ENCODE assay signal across 8 cellular contexts in genomic region chr5:32443541-32444190, GRCh38. TPM values are rescaled to one million over a fixed set of nuclear protein-coding genes. Genes with fewer than 3 reads are reported as not detected.
DNase-seq lines count a peak whose midpoint lies in the region; ATAC-seq and TF ChIP-seq lines count a peak whose summit lies in the region.

No MANE protein-coding gene starts in this region.

- peak; percentile 47 for ATAC-seq in GM19035 (IDR thresholded peaks at IDR 0.05; ENCODE audit: unreplicated experiment)
- ATAC-seq in HG03342 (IDR thresholded peaks at IDR 0.05; ENCODE audit: unreplicated experiment) = peak; percentile 36
- ATAC-seq in activated naive CD8-positive, alpha-beta T cell treated with anti-CD3 and anti-CD28 coated beads, Interleukin-2, amount 10 ng/mL, durations not matched to agents 7 days and 5 days (ENCODE audit: low read depth) = peak; percentile 44
- peak; percentile 78 to 87 for ATAC-seq in left cardiac atrium

- CTCF ChIA-PET in BJ (lab: Yijun Ruan, JAX) = interaction anchor here (0.8 kb wide), 1 partner anchor 169 kb away, joined by 5 read pairs; no protein-coding TSS in a partner anchor
- CTCF ChIA-PET in RWPE1 (lab: Yijun Ruan, JAX) = no interaction called here

- H3K9me3 Mint-ChIP-seq in activated naive CD8-positive, alpha-beta T cell treated with anti-CD3 and anti-CD28 coated beads, Interleukin-2, amount 10 ng/mL, durations not matched to agents 7 days and 5 days = peaks cover 2% of the 10 kb centered on the region

- H3K27ac Mint-ChIP-seq in activated naive CD8-positive, alpha-beta T cell treated with anti-CD3 and anti-CD28 coated beads, Interleukin-2, amount 10 ng/mL, durations not matched to agents 7 days and 5 days = peak overlapping the region; percentile 91

- no peak for TF ChIP-seq POLR2A in vagina (IDR thresholded peaks at IDR 0.05)

- TF ChIP-seq CTCF in BJ (IDR thresholded peaks at IDR 0.05; ENCODE audit: insufficient read depth, low read depth, low read length) = no peak
- TF ChIP-seq CTCF in RWPE1 (conservative IDR thresholded peaks at IDR 0.05; ENCODE audit: low read depth) = no peak
- no peak for TF ChIP-seq CTCF in vagina (IDR thresholded peaks at IDR 0.05)

- peaks cover 21% of the 10 kb centered on the region for H3K4me1 Mint-ChIP-seq in activated naive CD8-positive, alpha-beta T cell treated with anti-CD3 and anti-CD28 coated beads, Interleukin-2, amount 10 ng/mL, durations not matched to agents 7 days and 5 days

- H3K36me3 ChIP-seq in BJ (ENCODE audit: control insufficient read depth, insufficient read depth, low read length) (peaks cover 2% of the 10 kb centered on the region; the same call in 1 of the 2 replicates), vagina (no peaks in the 10 kb centered on the region)

- no peaks in the 10 kb centered on the region for H3K27me3 ChIP-seq in BJ (ENCODE audit: control insufficient read depth, insufficient read depth, low read length)
- H3K27me3 ChIP-seq in vagina = no peaks in the 10 kb centered on the region

- H3K4me3 ChIP-seq in BJ (ENCODE audit: low read depth, low read length) (peak overlapping the region; percentile 63), vagina (peak overlapping the region; percentile 90 to 98)

- H3K27ac ChIP-seq in RWPE1 = peak overlapping the region; percentile 89
- H3K27ac ChIP-seq in vagina = peak overlapping the region; percentile 96

- intact Hi-C loops in left cardiac atrium (cut with DNase I) (no loop called here), posterior vena cava (cut with DNase I) (no loop called here), vagina (cut with DNase I) (loop anchor here (5.0 kb wide), 1 partner anchor 144 kb away; the partner anchor contains the start of gene SUB1)

- H3K27me3 Mint-ChIP-seq in activated naive CD8-positive, alpha-beta T cell treated with anti-CD3 and anti-CD28 coated beads, Interleukin-2, amount 10 ng/mL, durations not matched to agents 7 days and 5 days = peaks cover 8% of the 10 kb centered on the region

- POLR2A ChIA-PET in BJ (lab: Charles Lee) = interaction anchor here (0.7 to 1.0 kb wide), 2 partner anchors 62 to 1351 kb away, joined by 3 to 5 read pairs; no protein-coding TSS in a partner anchor
- POLR2A ChIA-PET in RWPE1 (lab: Yijun Ruan, JAX; ENCODE audit: low non-redundant PET) = no interaction called here
- POLR2A ChIA-PET in activated naive CD8-positive, alpha-beta T cell treated with anti-CD3 and anti-CD28 coated beads, Interleukin-2, amount 10 ng/mL, durations not matched to agents 7 days and 5 days (lab: Charles Lee) = interaction anchor here (0.6 to 0.8 kb wide), 2 partner anchors 76 to 270 kb away, joined by 3 to 4 read pairs; partner anchors contain the start of gene GOLPH3

- H3K36me3 Mint-ChIP-seq in activated naive CD8-positive, alpha-beta T cell treated with anti-CD3 and anti-CD28 coated beads, Interleukin-2, amount 10 ng/mL, durations not matched to agents 7 days and 5 days = peaks cover 8% of the 10 kb centered on the region

- DNase-seq in BJ (ENCODE audit: low read depth) (no peak), RWPE1 (ENCODE audit: low spot score) (peak; percentile 40), left cardiac atrium (peak; percentile 50), posterior vena cava (ENCODE audit: low spot score) (peak; percentile 84), vagina (ENCODE audit: extremely low spot score in 2 of 2) (no peak)
- peak; percentile 69 for DNase-seq in activated naive CD8-positive, alpha-beta T cell treated with anti-CD3 and anti-CD28 coated beads, Interleukin-2, amount 10 ng/mL, durations not matched to agents 7 days and 5 days

- H3K9me3 ChIP-seq in vagina = no peaks in the 10 kb centered on the region

- H3K4me3 Mint-ChIP-seq in activated naive CD8-positive, alpha-beta T cell treated with anti-CD3 and anti-CD28 coated beads, Interleukin-2, amount 10 ng/mL, durations not matched to agents 7 days and 5 days = peak overlapping the region; percentile 94

- H3K4me1 ChIP-seq in vagina = peaks cover 57% of the 10 kb centered on the region

RNA-seq across cellular contexts. Expression of gene ZFR, which starts 0.9 kb away (rescaled TPM):
- 76.8 and 88.6 TPM in 2 replicates for polyA plus RNA-seq in BJ (2011; rRNA removed)
- polyA minus RNA-seq in BJ (2011; rRNA and poly(A)+ RNA removed) = 86.4 and 185 TPM in 2 replicates
- total RNA-seq in activated naive CD8-positive, alpha-beta T cell treated with anti-CD3 and anti-CD28 coated beads, Interleukin-2, amount 10 ng/mL, durations not matched to agents 7 days and 5 days = 10 to 100 TPM; 48.1 to 48.7 TPM
- 10 to 100 TPM; 47.9 to 56.5 TPM for total RNA-seq in left cardiac atrium
- total RNA-seq in posterior vena cava = 10 to 100 TPM; 65.2 to 80.4 TPM
- 80.8 TPM for total RNA-seq in vagina

Comparison
In these comparisons a context has a peak if more than half of its experiments do, and no peak if none do; other contexts are left out.
1. DNase-seq: peak in RWPE1 (single experiment), activated naive CD8-positive, alpha-beta T cell treated with anti-CD3 and anti-CD28 coated beads, Interleukin-2, amount 10 ng/mL, durations not matched to agents 7 days and 5 days (single experiment), left cardiac atrium (single experiment) and posterior vena cava (single experiment); none in BJ (single experiment) and vagina (0 of 2).
2. Peak in every context shown above with its lines, with median percentiles within 50 percentile points of each other: ATAC-seq.